11 cellular contexts compared by ENCODE assay signal in genomic region chr12:48691826-48692473, GRCh38.
"Had no signal": no experiment of that assay in that cellular context is flagged by ENCODE, and none has a peak within 500 bp of the region (broad histone marks: within the 10 kb centered on the region; RNA-seq: fewer than 3 reads in every experiment).

No MANE protein-coding gene starts in this region.

- DNase-seq: activated CD4-positive, alpha-beta T cell treated with anti-CD3 and anti-CD28 coated beads for 1 hour; activated CD4-positive, alpha-beta T cell treated with anti-CD3 and anti-CD28 coated beads, Interleukin-2, amount 50 U/mL, for 48 hours; activated naive CD4-positive, alpha-beta T cell treated with Interleukin-2 at 50 U/mL for 16 hours; body of pancreas; esophagus squamous epithelium; foreskin fibroblast; SW 1271; T-helper 9 cell had no signal

- H3K27me3 ChIP-seq: body of pancreas, esophagus squamous epithelium, SJSA1, tibial nerve had no signal

- H3K27ac ChIP-seq: body of pancreas, esophagus squamous epithelium, SJSA1, tibial nerve had no signal

- H3K4me2 ChIP-seq: smooth muscle cell had no signal

- H3K4me3 ChIP-seq: body of pancreas, esophagus squamous epithelium, SJSA1, smooth muscle cell, tibial nerve had no signal

- H3K4me1 ChIP-seq: body of pancreas, esophagus squamous epithelium, SJSA1 had no signal

- H3K9me3 ChIP-seq: body of pancreas, esophagus squamous epithelium, SJSA1, tibial nerve had no signal
